Comparison of ENCODE assay signal across 9 cellular contexts in genomic region chr1:201480231-201481003, GRCh38. TPM values are rescaled to one million over a fixed set of nuclear protein-coding genes. Genes with fewer than 3 reads are reported as not detected.
DNase-seq lines count a peak whose midpoint lies in the region; ATAC-seq and TF ChIP-seq lines count a peak whose summit lies in the region.
"Had no signal": no experiment of that assay in that cellular context is flagged by ENCODE, and none has a peak within 500 bp of the region (broad histone marks: within the 10 kb centered on the region; RNA-seq: fewer than 3 reads in every experiment).

No MANE protein-coding gene starts in this region.

- CTCF ChIA-PET in Caco-2 (lab: Charles Lee): interaction anchor here (0.6 to 5.0 kb wide), 13 partner anchors 12 to 382 kb away, joined by 3 to 198 read pairs (median 7); partner anchors contain the start of gene PHLDA3

- peaks cover 8% of the 10 kb centered on the region for H3K36me3 Mint-ChIP-seq in Caco-2 (ENCODE audit: insufficient read depth, unreplicated experiment)

- no peaks in the 10 kb centered on the region for H3K27me3 ChIP-seq in Caco-2 (replicated peaks; ENCODE audit: control insufficient read depth, insufficient read depth, low read length)
- H3K27me3 ChIP-seq in Peyer's patch: no peaks in the 10 kb centered on the region

- H3K27ac ChIP-seq in Peyer's patch: peak overlapping the region in 3 of 4 donors; percentile 55 to 67 (median 62)

- no peak for TF ChIP-seq POLR2A in Peyer's patch (IDR thresholded peaks at IDR 0.05)

- H3K27me3 Mint-ChIP-seq in Caco-2 (ENCODE audit: insufficient read depth, unreplicated experiment): no peaks in the 10 kb centered on the region

- H3K4me3 Mint-ChIP-seq in Caco-2 (ENCODE audit: unreplicated experiment): peak overlapping the region; percentile 68

- H3K9me3 Mint-ChIP-seq in Caco-2 (ENCODE audit: unreplicated experiment): no peaks in the 10 kb centered on the region

- DNase-seq in Caco-2 (peak; percentile 81 to 87), HuH-7 (ENCODE audit: low spot score) (peak; percentile 85), Peyer's patch (peak; percentile 75 to 92 (median 90)), Right ventricle myocardium inferior (ENCODE audit: missing footprints) (peak; percentile 93), posterior cingulate gyrus (peak in 6 of 10 donors; percentile 43 to 91 (median 70)), dermis blood vessel endothelial cell (no peak)
- DNase-seq in activated effector memory CD4-positive, alpha-beta T cell treated with Interleukin-2 at 50 U/mL for 16 hours: peak; percentile 60

- intact Hi-C loops in Caco-2 (cut with micrococcal nuclease; ENCODE audit: unreplicated experiment) (loop anchor here (1.0 to 5.0 kb wide), 3 partner anchors 32 to 222 kb away; no protein-coding TSS in a partner anchor), Right ventricle myocardium inferior (cut with DNase I) (no loop called here), posterior cingulate gyrus (cut with DNase I) (loop anchor here (5.0 kb wide), 1 partner anchor 33 kb away; no protein-coding TSS in a partner anchor)

- H3K4me3 ChIP-seq in Caco-2 (ENCODE audit: low read depth, low read length) (peak overlapping the region; percentile 27), Peyer's patch (peak overlapping the region; percentile 28 to 48 (median 44))

- BruUV-seq in Caco-2 (replicated peaks; lab: Mats Ljungman, UMichigan): no TSS peak

- ATAC-seq in GM21381 (IDR thresholded peaks at IDR 0.05; ENCODE audit: unreplicated experiment) (peak; percentile 61), Right ventricle myocardium inferior (peak; percentile 50)

- TF ChIP-seq CTCF in Caco-2 (IDR thresholded peaks at IDR 0.05; ENCODE audit: insufficient read depth in 1 of 2, low read depth in 1 of 2, low read length in 1 of 2, severe bottlenecking in 1 of 2, unreplicated experiment in 1 of 2) (no peak), Peyer's patch (IDR thresholded peaks at IDR 0.05) (no peak)

- H3K4me1 ChIP-seq in Caco-2 (peaks cover 18% of the 10 kb centered on the region), Peyer's patch (peaks cover 4 to 33% (median 13%) of the 10 kb centered on the region in 4 donors)

- POLR2A ChIA-PET in Caco-2 (lab: Charles Lee): interaction anchor here (0.5 to 2.7 kb wide), 8 partner anchors 11 to 226 kb away, joined by 3 to 20 read pairs (median 4); partner anchors contain the start of genes CSRP1 and PHLDA3

- no peak overlapping the region for H3K27ac Mint-ChIP-seq in Caco-2 (ENCODE audit: unreplicated experiment)

- H3K4me1 Mint-ChIP-seq in Caco-2 (ENCODE audit: low read depth, unreplicated experiment): peaks cover 11% of the 10 kb centered on the region

- H3K36me3 ChIP-seq in Caco-2 (ENCODE audit: control insufficient read depth, insufficient read depth, low read length): no peaks in the 10 kb centered on the region
- H3K36me3 ChIP-seq in Peyer's patch: peaks cover 0 to 22% (median 0%) of the 10 kb centered on the region in 3 donors

- H3K9me3 ChIP-seq in Caco-2: no peaks in the 10 kb centered on the region
- no peaks in the 10 kb centered on the region for H3K9me3 ChIP-seq in Peyer's patch

RNA-seq across cellular contexts. Expression of gene PHLDA3, which starts 11.4 kb away (rescaled TPM):
- total RNA-seq in Caco-2 (2022) (6.5 and 10.5 TPM in 2 replicates), Peyer's patch (10 to 100 TPM in 1 of 4 donors, 1 to 10 TPM in 3; 4.4 to 43.7 (median 5.2) TPM), Right ventricle myocardium inferior (24.3 TPM), dermis blood vessel endothelial cell (29.4 and 56.3 TPM in 2 replicates)

RNA-seq across cellular contexts. Expression of gene CSRP1, which starts 26.5 kb away (rescaled TPM):
- total RNA-seq in Caco-2 (2022): 60.0 and 60.8 TPM in 2 replicates
- total RNA-seq in Peyer's patch: 100 to 1,000 TPM; 139 to 306 (median 160) TPM
- total RNA-seq in Right ventricle myocardium inferior: 64.6 TPM
- total RNA-seq in dermis blood vessel endothelial cell: 256 and 443 TPM in 2 replicates

RNA-seq across cellular contexts. Expression of gene NAV1, which starts 58.5 kb away (rescaled TPM):
- total RNA-seq in Caco-2 (2022): 2.0 and 4.6 TPM in 2 replicates
- total RNA-seq in Peyer's patch: 10 to 100 TPM in 3 of 4 donors, 1 to 10 TPM in 1; 6.7 to 47.9 (median 14.9) TPM
- 69.0 TPM for total RNA-seq in Right ventricle myocardium inferior
- total RNA-seq in dermis blood vessel endothelial cell: 16.5 and 27.0 TPM in 2 replicates

RNA-seq across cellular contexts. Expression of gene TNNI1, which starts 58.9 kb away (rescaled TPM):
- total RNA-seq in Caco-2 (2022) (not detected in 2 replicates), Peyer's patch (under 1 TPM in 1 of 4 donors, not detected in 3; 0.13 TPM), Right ventricle myocardium inferior (1.4 TPM), dermis blood vessel endothelial cell (not detected in 2 replicates)
- total RNA-seq: activated CD8-positive, alpha-beta memory T cell treated with anti-CD3 and anti-CD28 coated beads for 36 hours had no signal
